1 cellular context compared by ENCODE assay signal in the genomic region with DNA sequence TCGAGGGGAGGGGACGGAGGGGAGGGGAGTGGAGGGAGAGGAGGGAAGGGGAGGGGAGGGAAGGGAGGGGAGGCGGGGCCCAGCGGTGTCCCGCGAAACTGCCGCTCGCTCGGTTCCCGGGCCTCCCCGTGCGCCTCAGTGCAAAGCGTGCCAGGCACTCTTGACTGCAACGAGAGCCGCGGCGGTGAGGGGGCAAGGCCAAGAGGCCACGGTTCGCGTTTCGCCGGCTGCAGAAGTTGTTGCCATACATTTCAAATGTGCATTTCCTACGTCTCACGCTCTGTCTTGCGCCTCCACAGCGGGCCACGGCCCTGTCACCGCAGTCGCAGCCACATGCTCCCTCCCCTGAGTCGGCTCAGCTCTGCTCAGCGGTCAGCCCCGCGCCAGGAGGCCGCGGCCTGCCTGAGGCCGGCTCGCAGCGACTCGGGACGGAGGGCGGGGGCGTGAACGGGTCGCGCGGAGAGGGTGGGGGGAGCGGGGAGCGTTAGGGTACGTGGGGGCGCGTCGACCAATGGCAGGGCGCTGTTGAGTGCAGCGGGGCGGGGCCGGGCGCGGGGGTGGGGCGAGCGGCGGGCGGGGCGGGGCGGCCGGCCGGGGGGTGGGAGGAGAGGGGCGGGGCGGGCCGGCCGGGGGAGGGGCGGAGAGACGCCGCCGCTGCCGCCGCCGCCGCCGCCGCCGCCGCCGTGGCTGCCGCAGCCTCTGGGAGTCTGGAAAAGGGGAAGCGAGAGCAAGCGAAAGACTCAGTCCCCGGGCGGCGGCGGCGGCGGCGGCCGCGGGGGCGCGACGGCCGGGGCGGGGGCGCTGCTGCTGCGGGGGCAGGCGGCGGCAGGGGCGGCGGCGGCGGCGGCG.
TF ChIP-seq lines count a peak whose summit lies in the region.

Gene PPP2R5C, plus strand, starts transcription at position 678 of the 849 bp plus-strand sequence. CDS start 185 bp downstream, outside the sequence.

TF ChIP-seq in K562, 482 proteins besides CTCF, POLR2A, EP300 and RAD21 (continued from another document and continues in another):
- TF ChIP-seq, protein P1, sequence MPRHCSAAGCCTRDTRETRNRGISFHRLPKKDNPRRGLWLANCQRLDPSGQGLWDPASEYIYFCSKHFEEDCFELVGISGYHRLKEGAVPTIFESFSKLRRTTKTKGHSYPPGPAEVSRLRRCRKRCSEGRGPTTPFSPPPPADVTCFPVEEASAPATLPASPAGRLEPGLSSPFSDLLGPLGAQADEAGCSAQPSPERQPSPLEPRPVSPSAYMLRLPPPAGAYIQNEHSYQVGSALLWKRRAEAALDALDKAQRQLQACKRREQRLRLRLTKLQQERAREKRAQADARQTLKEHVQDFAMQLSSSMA (CRISPR knock-in tag; IDR thresholded peaks at IDR 0.05) = 0 out of 2 replicates have a peak, but pooled peaks have one; percentile 27
- TF ChIP-seq TARDBP (IDR thresholded peaks at IDR 0.05) (no peak), AFF4 (CRISPR knock-in tag; IDR thresholded peaks at IDR 0.05) (0 out of 2 replicates have a peak, but pooled peaks have one; percentile 43), POLR2H (tag; IDR thresholded peaks at IDR 0.05; ENCODE audit: low read depth) (peak; percentile 60; the same call in 1 of the 2 replicates), ZKSCAN8 (CRISPR knock-in tag; IDR thresholded peaks at IDR 0.05) (no peak), HSF4 (CRISPR knock-in tag; IDR thresholded peaks at IDR 0.05; ENCODE audit: borderline replicate concordance) (no peak), BCOR (IDR thresholded peaks at IDR 0.05) (0 out of 2 replicates have a peak, but pooled peaks have one; percentile 11), SLC30A9 (CRISPR knock-in tag; IDR thresholded peaks at IDR 0.05) (no peak), ZNF785 (CRISPR knock-in tag; IDR thresholded peaks at IDR 0.05) (no peak), CTBP1 (IDR thresholded peaks at IDR 0.05; ENCODE audit: borderline replicate concordance) (peak; percentile 53; the same call in 1 of the 2 replicates), ZNF280A (IDR thresholded peaks at IDR 0.05; ENCODE audit: low read depth, partially characterized antibody) (no peak), CXXC5 (CRISPR knock-in tag; IDR thresholded peaks at IDR 0.05) (peak; percentile 76), DDX20 (tag; IDR thresholded peaks at IDR 0.05; ENCODE audit: low read depth) (no peak), FOXA3 (CRISPR knock-in tag; conservative IDR thresholded peaks at IDR 0.05 in 1 of 2, IDR thresholded peaks at IDR 0.05 in 1 of 2) (no peak), TAF1 (IDR thresholded peaks at IDR 0.05; ENCODE audit: control insufficient read depth, extremely low read depth, insufficient read depth, low read length, severe bottlenecking) (peak; percentile 86), SMARCA4 (IDR thresholded peaks at IDR 0.05) (0 out of 2 replicates have a peak, but pooled peaks have one; percentile 30), CBX2 (IDR thresholded peaks at IDR 0.05; ENCODE audit: insufficient read depth, low read length, poor library complexity, severe bottlenecking) (no peak), SUPT5H (IDR thresholded peaks at IDR 0.05) (peak; percentile 93), E4F1 (CRISPR knock-in tag; IDR thresholded peaks at IDR 0.05; ENCODE audit: borderline replicate concordance) (no peak), EZH2 (IDR thresholded peaks at IDR 0.05; ENCODE audit: borderline replicate concordance, low read depth, low read length) (no peak), LARP7 (IDR thresholded peaks at IDR 0.05) (no peak), TCFL5 (CRISPR knock-in tag; conservative IDR thresholded peaks at IDR 0.05) (no peak), FOXK1 (CRISPR knock-in tag; IDR thresholded peaks at IDR 0.05; ENCODE audit: borderline replicate concordance) (no peak), SREBF1 (IDR thresholded peaks at IDR 0.05; ENCODE audit: borderline replicate concordance, low read depth, low read length) (no peak), MIER1 (IDR thresholded peaks at IDR 0.05; ENCODE audit: low read depth) (no peak), ASH1L (IDR thresholded peaks at IDR 0.05; ENCODE audit: borderline replicate concordance, low read depth, partially characterized antibody) (no peak), HLTF (IDR thresholded peaks at IDR 0.05) (peak; percentile 23; the same call in 1 of the 2 replicates), SMAD4 (CRISPR knock-in tag; conservative IDR thresholded peaks at IDR 0.05) (peak; percentile 64), NFRKB (IDR thresholded peaks at IDR 0.05; ENCODE audit: low read depth) (peak; percentile 77; the same call in 1 of the 2 replicates), OTX1 (CRISPR knock-in tag; IDR thresholded peaks at IDR 0.05) (0 out of 2 replicates have a peak, but pooled peaks have one; percentile 71), ETV6 (IDR thresholded peaks at IDR 0.05; ENCODE audit: borderline replicate concordance in 1 of 2, low read depth in 2 of 2, low read length in 1 of 2) (no peak), ETV6 (CRISPR knock-in tag; IDR thresholded peaks at IDR 0.05; ENCODE audit: borderline replicate concordance) (no peak), POLR3G (IDR thresholded peaks at IDR 0.05; ENCODE audit: extremely low read depth, insufficient read length, insufficient replicate concordance) (no peak), MLLT1 (IDR thresholded peaks at IDR 0.05) (peak; percentile 79 to 90; a peak in 3 of 4 replicates), KLF13 (tag; IDR thresholded peaks at IDR 0.05; ENCODE audit: borderline replicate concordance, low read depth) (peak; percentile 11; the same call in 1 of the 2 replicates), ATF1 (CRISPR knock-in tag; IDR thresholded peaks at IDR 0.05) (no peak), ATF1 (tag; IDR thresholded peaks at IDR 0.05) (peak; percentile 54), NR2C1 (IDR thresholded peaks at IDR 0.05) (no peak), NR2C1 (tag; IDR thresholded peaks at IDR 0.05) (no peak), ZBTB26 (CRISPR knock-in tag; IDR thresholded peaks at IDR 0.05) (no peak)
- TF ChIP-seq, protein P2, sequence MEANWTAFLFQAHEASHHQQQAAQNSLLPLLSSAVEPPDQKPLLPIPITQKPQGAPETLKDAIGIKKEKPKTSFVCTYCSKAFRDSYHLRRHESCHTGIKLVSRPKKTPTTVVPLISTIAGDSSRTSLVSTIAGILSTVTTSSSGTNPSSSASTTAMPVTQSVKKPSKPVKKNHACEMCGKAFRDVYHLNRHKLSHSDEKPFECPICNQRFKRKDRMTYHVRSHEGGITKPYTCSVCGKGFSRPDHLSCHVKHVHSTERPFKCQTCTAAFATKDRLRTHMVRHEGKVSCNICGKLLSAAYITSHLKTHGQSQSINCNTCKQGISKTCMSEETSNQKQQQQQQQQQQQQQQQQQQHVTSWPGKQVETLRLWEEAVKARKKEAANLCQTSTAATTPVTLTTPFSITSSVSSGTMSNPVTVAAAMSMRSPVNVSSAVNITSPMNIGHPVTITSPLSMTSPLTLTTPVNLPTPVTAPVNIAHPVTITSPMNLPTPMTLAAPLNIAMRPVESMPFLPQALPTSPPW (CRISPR knock-in tag; IDR thresholded peaks at IDR 0.05) = peak; percentile 97
- TF ChIP-seq, protein P3, sequence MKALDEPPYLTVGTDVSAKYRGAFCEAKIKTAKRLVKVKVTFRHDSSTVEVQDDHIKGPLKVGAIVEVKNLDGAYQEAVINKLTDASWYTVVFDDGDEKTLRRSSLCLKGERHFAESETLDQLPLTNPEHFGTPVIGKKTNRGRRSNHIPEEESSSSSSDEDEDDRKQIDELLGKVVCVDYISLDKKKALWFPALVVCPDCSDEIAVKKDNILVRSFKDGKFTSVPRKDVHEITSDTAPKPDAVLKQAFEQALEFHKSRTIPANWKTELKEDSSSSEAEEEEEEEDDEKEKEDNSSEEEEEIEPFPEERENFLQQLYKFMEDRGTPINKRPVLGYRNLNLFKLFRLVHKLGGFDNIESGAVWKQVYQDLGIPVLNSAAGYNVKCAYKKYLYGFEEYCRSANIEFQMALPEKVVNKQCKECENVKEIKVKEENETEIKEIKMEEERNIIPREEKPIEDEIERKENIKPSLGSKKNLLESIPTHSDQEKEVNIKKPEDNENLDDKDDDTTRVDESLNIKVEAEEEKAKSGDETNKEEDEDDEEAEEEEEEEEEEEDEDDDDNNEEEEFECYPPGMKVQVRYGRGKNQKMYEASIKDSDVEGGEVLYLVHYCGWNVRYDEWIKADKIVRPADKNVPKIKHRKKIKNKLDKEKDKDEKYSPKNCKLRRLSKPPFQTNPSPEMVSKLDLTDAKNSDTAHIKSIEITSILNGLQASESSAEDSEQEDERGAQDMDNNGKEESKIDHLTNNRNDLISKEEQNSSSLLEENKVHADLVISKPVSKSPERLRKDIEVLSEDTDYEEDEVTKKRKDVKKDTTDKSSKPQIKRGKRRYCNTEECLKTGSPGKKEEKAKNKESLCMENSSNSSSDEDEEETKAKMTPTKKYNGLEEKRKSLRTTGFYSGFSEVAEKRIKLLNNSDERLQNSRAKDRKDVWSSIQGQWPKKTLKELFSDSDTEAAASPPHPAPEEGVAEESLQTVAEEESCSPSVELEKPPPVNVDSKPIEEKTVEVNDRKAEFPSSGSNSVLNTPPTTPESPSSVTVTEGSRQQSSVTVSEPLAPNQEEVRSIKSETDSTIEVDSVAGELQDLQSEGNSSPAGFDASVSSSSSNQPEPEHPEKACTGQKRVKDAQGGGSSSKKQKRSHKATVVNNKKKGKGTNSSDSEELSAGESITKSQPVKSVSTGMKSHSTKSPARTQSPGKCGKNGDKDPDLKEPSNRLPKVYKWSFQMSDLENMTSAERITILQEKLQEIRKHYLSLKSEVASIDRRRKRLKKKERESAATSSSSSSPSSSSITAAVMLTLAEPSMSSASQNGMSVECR (CRISPR knock-in tag; IDR thresholded peaks at IDR 0.05) = peak; percentile 81
